Comparison of ENCODE assay signal across 8 cellular contexts in genomic region chr21:43975469-43976098, GRCh38.
DNase-seq lines count a peak whose midpoint lies in the region; ATAC-seq and TF ChIP-seq lines count a peak whose summit lies in the region.

No MANE protein-coding gene starts in this region.

- peak; percentile 96 for TF ChIP-seq CTCF in AG09319 (IDR thresholded peaks at IDR 0.05; ENCODE audit: low read depth, low read length)

- DNase-seq in AG09319 (ENCODE audit: extremely low read depth, low read depth), result peak; percentile 16
- peak; percentile 30 for DNase-seq in NCI-H2107 treated with DMSO at 0.1 percent for 48 hours (lab: John Stamatoyannopoulos, UW; ENCODE audit: unreplicated experiment)
- peak; percentile 72 for DNase-seq in central memory CD4-positive, alpha-beta T cell
- peak; percentile 31 for DNase-seq in kidney glomerular epithelial cell (lab: John Stamatoyannopoulos, UW)
- peak; percentile 77 for DNase-seq in stimulated activated CD4-positive, alpha-beta T cell treated with anti-CD3 and anti-CD28 coated beads, Interleukin-2, amount 100 ng/mL, for 4 hours (ENCODE audit: low read depth)

- ATAC-seq in GM19438 (IDR thresholded peaks at IDR 0.05; ENCODE audit: low read depth, unreplicated experiment), result peak; percentile 67
- ATAC-seq in activated CD4-positive, CD25-positive, alpha-beta regulatory T cell treated with anti-CD3 and anti-CD28 coated beads, Interleukin-2, amount 50 U/mL, for 24 hours, result peak; percentile 82 to 85
- no peak for ATAC-seq in GM21825 (IDR thresholded peaks at IDR 0.05; ENCODE audit: unreplicated experiment)

Comparison
In these comparisons a context has a peak if more than half of its experiments do, and no peak if none do; other contexts are left out.
1. DNase-seq: peak in every context shown above with its lines; median percentile 77 in stimulated activated CD4-positive, alpha-beta T cell treated with anti-CD3 and anti-CD28 coated beads, Interleukin-2, amount 100 ng/mL, for 4 hours; 72 in central memory CD4-positive, alpha-beta T cell; 31 in kidney glomerular epithelial cell; 30 in NCI-H2107 treated with DMSO at 0.1 percent for 48 hours; 16 in AG09319.